Comparison of ENCODE assay signal across 9 cellular contexts in the genomic region with DNA sequence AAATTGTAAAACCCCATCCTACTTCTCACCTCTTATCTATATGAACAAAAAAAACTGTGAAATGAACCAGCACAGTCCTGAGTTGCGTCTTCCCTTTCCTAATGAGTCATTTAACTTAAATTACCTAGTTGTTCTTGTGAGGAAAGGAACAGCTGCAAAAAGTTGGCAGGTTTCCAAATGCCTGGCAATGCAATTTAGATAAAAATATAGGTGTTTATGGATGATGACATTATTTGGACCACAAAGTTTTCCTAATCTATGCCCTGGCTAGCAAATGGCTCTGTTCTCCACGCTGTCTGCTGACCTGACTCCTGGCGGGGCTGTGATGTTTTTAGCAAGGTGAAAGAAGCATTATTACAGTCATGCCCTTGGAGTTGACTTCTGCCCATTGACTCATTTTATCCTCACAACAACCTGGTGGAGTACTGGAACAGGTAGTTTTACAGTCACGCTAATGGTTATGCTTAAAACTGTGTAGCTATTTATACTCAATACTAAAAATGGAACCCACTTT. TPM values are rescaled to one million over a fixed set of nuclear protein-coding genes. Genes with fewer than 3 reads are reported as not detected.
DNase-seq lines count a peak whose midpoint lies in the region; ATAC-seq, FAIRE-seq and TF ChIP-seq lines count a peak whose summit lies in the region.
"Had no signal": no experiment of that assay in that cellular context is flagged by ENCODE, and none has a peak within 500 bp of the region (broad histone marks: within the 10 kb centered on the region; RNA-seq: fewer than 3 reads in every experiment).

No MANE protein-coding gene starts in this region.

- in situ Hi-C loops in HepG2 (cut with HindIII; ENCODE audit: extremely low pct_ligation_motif_present, low pct_unique_long_range_greater_than_20kb), result no loop called here

- H3K4me2 ChIP-seq in PC-3 (ENCODE audit: low read length) (no peak overlapping the region), HepG2 (ENCODE audit: low read depth, low read length) (no peak overlapping the region)

- 83% methylated on average over 3 of the region's 4 CpGs for WGBS in HepG2 (ENCODE audit: low lambda C conversion rate)
- 17 to 55% methylated on average over 4 of the region's 4 CpGs for WGBS in sigmoid colon, 2 donors

- H3K9ac ChIP-seq in PC-3 (ENCODE audit: low read length), result no peak overlapping the region
- H3K9ac ChIP-seq in HepG2 (ENCODE audit: insufficient read depth, low read depth, low read length), result no peak overlapping the region

- CTCF ChIA-PET in PC-3 (lab: Charles Lee), result no interaction called here
- CTCF ChIA-PET in HepG2 (lab: Yijun Ruan, JAX; ENCODE audit: low intra/inter-chr PET ratio, low total read pairs), result no interaction called here

- ATAC-seq in GM18867 (IDR thresholded peaks at IDR 0.05; ENCODE audit: unreplicated experiment) (peak; percentile 78), HG03045 (IDR thresholded peaks at IDR 0.05; ENCODE audit: unreplicated experiment) (peak; percentile 82), PC-3 (no peak), HepG2 (no peak)

- TF ChIP-seq EP300 in HepG2 (IDR thresholded peaks at IDR 0.05; ENCODE audit: low read depth in 2 of 2, low read length in 2 of 2) (no peak), HepG2 (CRISPR knock-in tag; IDR thresholded peaks at IDR 0.05; ENCODE audit: borderline replicate concordance) (no peak), sigmoid colon (IDR thresholded peaks at IDR 0.05) (no peak)

- no peak for TF ChIP-seq POLR2A in HepG2 (IDR thresholded peaks at IDR 0.05; ENCODE audit: insufficient read depth in 1 of 2, low read depth in 2 of 2, low read length in 2 of 2)
- TF ChIP-seq POLR2A in sigmoid colon (IDR thresholded peaks at IDR 0.05), result no peak

- no peak for TF ChIP-seq RAD21 in HepG2 (CRISPR knock-in tag; IDR thresholded peaks at IDR 0.05)

- H3K79me2 ChIP-seq in PC-3 (ENCODE audit: low read length), result no peaks in the 10 kb centered on the region
- no peaks in the 10 kb centered on the region for H3K79me2 ChIP-seq in HepG2 (ENCODE audit: insufficient read depth, low read length)

- FAIRE-seq in HepG2 (lab: Jason Lieb, UNC), result no peak

- H3K27ac ChIP-seq in PC-3 (ENCODE audit: low read length) (no peak overlapping the region), HepG2 (ENCODE audit: extremely low read length, insufficient read depth, low read length) (no peak overlapping the region), sigmoid colon (no peak overlapping the region)

- intact Hi-C loops in PC-3 (cut with micrococcal nuclease) (no loop called here), head of caudate nucleus (cut with DNase I) (no loop called here), HepG2 (cut with micrococcal nuclease; ENCODE audit: unreplicated experiment) (no loop called here), sigmoid colon (cut with DNase I) (no loop called here)

- no peaks in the 10 kb centered on the region for H4K20me1 ChIP-seq in PC-3 (ENCODE audit: low read length)
- H4K20me1 ChIP-seq in HepG2 (ENCODE audit: insufficient read depth, low read length), result no peaks in the 10 kb centered on the region

- H3K4me3 ChIP-seq in BE2C (ENCODE audit: low read depth, low read length) (no peak overlapping the region), PC-3 (ENCODE audit: low read length) (no peak overlapping the region), HepG2 (replicated peaks in 1 of 3; ENCODE audit: insufficient read depth in 1 of 3, low read depth in 2 of 3, low read length in 3 of 3) (no peak overlapping the region), sigmoid colon (no peak overlapping the region)

- H2AFZ ChIP-seq in PC-3 (ENCODE audit: low read length) (no peak overlapping the region), HepG2 (ENCODE audit: low read length) (no peak overlapping the region)

- H3K27me3 ChIP-seq in BE2C (no peaks in the 10 kb centered on the region), PC-3 (ENCODE audit: low read length) (0 out of 2 replicates have a peak, but pooled peaks cover 5% of the 10 kb centered on the region), HepG2 (ENCODE audit: control insufficient read depth in 1 of 2, insufficient read depth in 2 of 2, low read length in 2 of 2) (no peaks in the 10 kb centered on the region; a peak in 1 of 5 replicates), sigmoid colon (no peaks in the 10 kb centered on the region)

- H3K9me3 ChIP-seq in BE2C (no peaks in the 10 kb centered on the region), PC-3 (ENCODE audit: low read length) (no peaks in the 10 kb centered on the region), HepG2 (ENCODE audit: low read length) (no peaks in the 10 kb centered on the region), sigmoid colon (no peaks in the 10 kb centered on the region)

- no peaks in the 10 kb centered on the region for H3K36me3 ChIP-seq in BE2C
- H3K36me3 ChIP-seq in PC-3 (ENCODE audit: low read depth, low read length), result no peaks in the 10 kb centered on the region
- H3K36me3 ChIP-seq in HepG2 (replicated peaks in 1 of 2; ENCODE audit: control insufficient read depth in 1 of 2, insufficient read depth in 2 of 2, low read length in 2 of 2), result no peaks in the 10 kb centered on the region
- H3K36me3 ChIP-seq in sigmoid colon, result no peaks in the 10 kb centered on the region

- H3K4me1 ChIP-seq in BE2C (peaks cover 2% of the 10 kb centered on the region; the same call in 1 of the 2 replicates), PC-3 (ENCODE audit: insufficient read depth, low read length) (peaks cover 9% of the 10 kb centered on the region; the same call in 1 of the 2 replicates), HepG2 (ENCODE audit: insufficient read depth, low read length) (no peaks in the 10 kb centered on the region), sigmoid colon (no peaks in the 10 kb centered on the region)

- POLR2A ChIA-PET in PC-3 (lab: Charles Lee; ENCODE audit: unreplicated experiment), result no interaction called here
- POLR2A ChIA-PET in HepG2 (lab: Yijun Ruan, JAX), result no interaction called here

- TF ChIP-seq CTCF in BE2C (IDR thresholded peaks at IDR 0.05; ENCODE audit: low read depth, low read length), result no peak
- no peak for TF ChIP-seq CTCF in PC-3 (conservative IDR thresholded peaks at IDR 0.05; ENCODE audit: low read depth, low read length)
- no peak for TF ChIP-seq CTCF in HepG2 (CRISPR knock-in tag; IDR thresholded peaks at IDR 0.05)
- no peak for TF ChIP-seq CTCF in sigmoid colon (IDR thresholded peaks at IDR 0.05)

- DNase-seq in BE2C (peak; percentile 48), PC-3 (peak; percentile 3), renal cortical epithelial cell (ENCODE audit: low read depth) (peak; percentile 60), head of caudate nucleus (no peak), HepG2 (ENCODE audit: low spot score) (no peak), sigmoid colon (no peak)
- DNase-seq: activated naive CD8-positive, alpha-beta T cell treated with anti-CD3 and anti-CD28 coated beads, Interleukin-2, amount 10 ng/mL, durations not matched to agents 7 days and 5 days had no signal

- H3F3A ChIP-seq in PC-3 (ENCODE audit: low read length, unreplicated experiment), result no peaks in the 10 kb centered on the region

- no TSS peak for BruUV-seq in PC-3 (replicated peaks; lab: Mats Ljungman, UMichigan)
- BruUV-seq in HepG2 (replicated peaks; lab: Mats Ljungman, UMichigan), result no TSS peak

- H3K9me2 ChIP-seq in PC-3 (replicated peaks; ENCODE audit: low read length), result no peaks in the 10 kb centered on the region

TF ChIP-seq in HepG2, 621 proteins besides CTCF, POLR2A, EP300 and RAD21 (continues in another document):
- TF ChIP-seq DR1 (CRISPR knock-in tag; IDR thresholded peaks at IDR 0.05), result no peak
- TF ChIP-seq TBX3 (IDR thresholded peaks at IDR 0.05; ENCODE audit: borderline replicate concordance), result no peak
- no peak for TF ChIP-seq SOX5 (CRISPR knock-in tag; IDR thresholded peaks at IDR 0.05; ENCODE audit: borderline replicate concordance)
- no peak for TF ChIP-seq ZNF598 (CRISPR knock-in tag; IDR thresholded peaks at IDR 0.05; ENCODE audit: borderline replicate concordance)
- TF ChIP-seq, protein P1, sequence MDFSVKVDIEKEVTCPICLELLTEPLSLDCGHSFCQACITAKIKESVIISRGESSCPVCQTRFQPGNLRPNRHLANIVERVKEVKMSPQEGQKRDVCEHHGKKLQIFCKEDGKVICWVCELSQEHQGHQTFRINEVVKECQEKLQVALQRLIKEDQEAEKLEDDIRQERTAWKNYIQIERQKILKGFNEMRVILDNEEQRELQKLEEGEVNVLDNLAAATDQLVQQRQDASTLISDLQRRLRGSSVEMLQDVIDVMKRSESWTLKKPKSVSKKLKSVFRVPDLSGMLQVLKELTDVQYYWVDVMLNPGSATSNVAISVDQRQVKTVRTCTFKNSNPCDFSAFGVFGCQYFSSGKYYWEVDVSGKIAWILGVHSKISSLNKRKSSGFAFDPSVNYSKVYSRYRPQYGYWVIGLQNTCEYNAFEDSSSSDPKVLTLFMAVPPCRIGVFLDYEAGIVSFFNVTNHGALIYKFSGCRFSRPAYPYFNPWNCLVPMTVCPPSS (IDR thresholded peaks at IDR 0.05), result no peak
- no peak for TF ChIP-seq HOXA5 (CRISPR knock-in tag; IDR thresholded peaks at IDR 0.05)

RNA-seq across cellular contexts. Expression of a gene that starts 29.8 kb away (rescaled TPM):
- 1.9 TPM for polyA plus RNA-seq in BE2C (2012; ENCODE audit: insufficient read depth, insufficient read length, low read depth)
- total RNA-seq in PC-3 (2014; rRNA removed), result 14.6 and 19.5 TPM in 2 replicates
- total RNA-seq in renal cortical epithelial cell, result 71.7 and 171 TPM in 2 replicates
- 40.1 and 58.4 TPM in 2 replicates for total RNA-seq in HepG2 (2016; rRNA removed; fragmentation: Illumina TruSeq; extraction: Trizol)
- total RNA-seq in HepG2 (2016; cell fraction: cytosol; rRNA removed; fragmentation: Illumina TruSeq; extraction: Trizol; ENCODE audit: low read depth), result 124 and 130 TPM in 2 replicates
- total RNA-seq in HepG2 (2016; cell fraction: insoluble cytoplasmic fraction; rRNA removed; fragmentation: Illumina TruSeq; extraction: Trizol), result 37.4 and 57.3 TPM in 2 replicates
- total RNA-seq in HepG2 (2016; cell fraction: membrane; rRNA removed; fragmentation: Illumina TruSeq; extraction: Trizol), result 53.5 and 55.2 TPM in 2 replicates
- total RNA-seq in HepG2 (2016; cell fraction: nucleus; rRNA removed; fragmentation: Illumina TruSeq; extraction: Trizol), result 36.9 and 45.2 TPM in 2 replicates
- 8.4 and 11.1 TPM in 2 replicates for polyA plus RNA-seq in HepG2 (2011; rRNA removed)
- 9.0 and 9.6 TPM in 2 replicates for polyA plus RNA-seq in HepG2 (2011; cell fraction: cytosol; rRNA removed)
- 5.5 and 7.2 TPM in 2 replicates for polyA plus RNA-seq in HepG2 (2011; cell fraction: nucleus; rRNA removed)
- 3.1 and 3.9 TPM in 2 replicates for polyA plus RNA-seq in HepG2 (2012)
- polyA plus RNA-seq in HepG2 (2016; cell fraction: cytosol; fragmentation: Illumina TruSeq; extraction: Trizol; ENCODE audit: low read depth), result 1.5 and 2.3 TPM in 2 replicates
- polyA plus RNA-seq in HepG2 (2016; cell fraction: insoluble cytoplasmic fraction; fragmentation: Illumina TruSeq; extraction: Trizol; ENCODE audit: low read depth), result 6.7 and 8.9 TPM in 2 replicates
- 3.9 and 4.1 TPM in 2 replicates for polyA plus RNA-seq in HepG2 (2016; cell fraction: membrane; fragmentation: Illumina TruSeq; extraction: Trizol; ENCODE audit: low read depth)
- polyA plus RNA-seq in HepG2 (2016; cell fraction: nucleus; fragmentation: Illumina TruSeq; extraction: Trizol; ENCODE audit: insufficient read depth, low read depth), result 13.1 and 16.3 TPM in 2 replicates
- polyA minus RNA-seq in HepG2 (2011; rRNA and poly(A)+ RNA removed; ENCODE audit: low replicate concordance), result 7.8 and 39.4 TPM in 2 replicates
- polyA minus RNA-seq in HepG2 (2011; cell fraction: cytosol; rRNA and poly(A)+ RNA removed), result 31.9 and 37.6 TPM in 2 replicates
- polyA minus RNA-seq in HepG2 (2011; cell fraction: nucleus; rRNA and poly(A)+ RNA removed), result 16.4 and 18.5 TPM in 2 replicates
- total RNA-seq in sigmoid colon, result 10 to 100 TPM; 38.8 to 63.2 (median 47.1) TPM
- polyA plus RNA-seq in sigmoid colon, result 1 to 10 TPM; 4.2 to 9.9 (median 4.8) TPM

Comparison
In these comparisons a context has a peak if more than half of its experiments do, and no peak if none do; other contexts are left out.
1. DNase-seq: peak in BE2C (single experiment), PC-3 (single experiment) and renal cortical epithelial cell (single experiment); none in head of caudate nucleus (0 of 42), HepG2 (single experiment) and sigmoid colon (single experiment).
2. ATAC-seq: peak in GM18867 (single experiment) and HG03045 (single experiment); none in PC-3 (single experiment) and HepG2 (single experiment).